In the genomic region with DNA sequence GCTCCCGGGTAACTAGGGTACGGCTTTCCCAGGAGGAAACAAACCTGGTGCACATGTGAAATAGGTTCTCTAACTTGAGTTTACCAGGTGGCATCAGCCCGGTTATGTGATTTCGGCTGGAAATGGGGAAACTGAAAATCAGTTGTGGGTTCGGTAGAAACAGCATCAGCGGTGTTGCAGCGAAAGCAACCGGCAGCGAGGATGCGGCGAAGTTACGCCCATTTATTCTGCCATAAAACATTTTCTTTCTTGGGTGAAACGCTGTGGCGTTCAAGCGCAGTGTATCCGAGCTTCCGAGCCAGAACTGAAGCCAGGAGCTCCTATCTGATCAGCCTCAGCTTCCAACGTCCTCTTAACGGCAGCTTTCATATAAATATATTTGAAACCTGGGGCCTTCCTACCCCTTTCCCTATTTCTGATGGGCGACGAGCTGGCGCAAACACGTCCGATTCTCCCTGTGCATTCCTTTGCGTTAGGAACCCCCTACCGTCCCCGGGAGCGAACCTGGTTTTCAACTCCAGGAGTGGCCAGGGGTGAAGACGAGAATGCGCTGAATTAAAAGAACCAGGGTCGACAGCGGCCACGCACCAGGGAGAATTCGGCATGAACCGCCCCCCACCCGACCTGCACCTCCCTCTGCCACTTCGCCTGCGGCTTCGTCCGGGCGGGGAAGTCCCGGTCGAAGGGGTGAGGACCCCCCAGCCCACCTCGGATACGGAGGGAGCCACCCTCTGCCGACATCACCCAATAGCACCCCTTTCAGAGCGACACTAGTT, we compare ENCODE assay signal across 8 cellular contexts. TPM values are rescaled to one million over a fixed set of nuclear protein-coding genes. Genes with fewer than 3 reads are reported as not detected.
A peak's percentile ranks its signal among the peaks of the same experiment; 100 is the strongest.
DNase-seq lines count a peak whose midpoint lies in the region; ATAC-seq and TF ChIP-seq lines count a peak whose summit lies in the region.

No MANE protein-coding gene starts in this region.

- no peak for TF ChIP-seq POLR2A in erythroblast (IDR thresholded peaks at IDR 0.05; ENCODE audit: low read length)

- CTCF ChIA-PET in activated CD4-positive, alpha-beta memory T cell treated with anti-CD3 and anti-CD28 coated beads for 36 hours (lab: Charles Lee) = interaction anchor here (0.6 to 3.0 kb wide), 4 partner anchors 12 to 522 kb away, joined by 3 to 20 read pairs (median 12); no protein-coding TSS in a partner anchor

- peak overlapping the region; percentile 76 for H3K4me3 Mint-ChIP-seq in activated CD4-positive, alpha-beta memory T cell treated with anti-CD3 and anti-CD28 coated beads for 36 hours
- H3K4me3 Mint-ChIP-seq in neural crest cell = peak overlapping the region; percentile 91

- H3K27ac Mint-ChIP-seq in activated CD4-positive, alpha-beta memory T cell treated with anti-CD3 and anti-CD28 coated beads for 36 hours = no peak overlapping the region
- H3K27ac Mint-ChIP-seq in neural crest cell (ENCODE audit: unreplicated experiment) = no peak overlapping the region

- DNase-seq in AG20443 (ENCODE audit: low spot score) (peak; percentile 39), HS-27A (ENCODE audit: low read depth) (peak; percentile 29), erythroblast (lab: John Stamatoyannopoulos, UW) (peak; percentile 68 to 75), neural crest cell (ENCODE audit: low read depth, low spot score) (no peak), putamen (ENCODE audit: low spot score) (no peak), GF-D8 (lab: John Stamatoyannopoulos, UW) (no peak)
- DNase-seq in activated CD4-positive, alpha-beta memory T cell treated with anti-CD3 and anti-CD28 coated beads for 36 hours = peak; percentile 41

- no peak for ATAC-seq in GM18498 (IDR thresholded peaks at IDR 0.05; ENCODE audit: unreplicated experiment)

- peaks cover 40% of the 10 kb centered on the region for H3K27me3 Mint-ChIP-seq in activated CD4-positive, alpha-beta memory T cell treated with anti-CD3 and anti-CD28 coated beads for 36 hours
- peaks cover 90% of the 10 kb centered on the region for H3K27me3 Mint-ChIP-seq in neural crest cell (ENCODE audit: low read depth)

- POLR2A ChIA-PET in activated CD4-positive, alpha-beta memory T cell treated with anti-CD3 and anti-CD28 coated beads for 36 hours (lab: Charles Lee) = no interaction called here

- intact Hi-C loops in activated CD4-positive, alpha-beta memory T cell treated with anti-CD3 and anti-CD28 coated beads for 36 hours (cut with micrococcal nuclease) = loop anchor here (5.0 kb wide), 2 partner anchors 80 to 300 kb away; no protein-coding TSS in a partner anchor

- peaks cover 20% of the 10 kb centered on the region for H3K4me1 Mint-ChIP-seq in activated CD4-positive, alpha-beta memory T cell treated with anti-CD3 and anti-CD28 coated beads for 36 hours (ENCODE audit: low read depth)
- H3K4me1 Mint-ChIP-seq in neural crest cell = peaks cover 40% of the 10 kb centered on the region

- TF ChIP-seq CTCF in neural crest cell (conservative IDR thresholded peaks at IDR 0.05) = no peak

- no peaks in the 10 kb centered on the region for H3K36me3 Mint-ChIP-seq in activated CD4-positive, alpha-beta memory T cell treated with anti-CD3 and anti-CD28 coated beads for 36 hours
- H3K36me3 Mint-ChIP-seq in neural crest cell (ENCODE audit: low read depth) = no peaks in the 10 kb centered on the region

- H3K9me3 Mint-ChIP-seq in activated CD4-positive, alpha-beta memory T cell treated with anti-CD3 and anti-CD28 coated beads for 36 hours = no peaks in the 10 kb centered on the region
- no peaks in the 10 kb centered on the region for H3K9me3 Mint-ChIP-seq in neural crest cell

RNA-seq across cellular contexts. Expression of a gene that starts 1.6 kb away (rescaled TPM):
- total RNA-seq in activated CD4-positive, alpha-beta memory T cell treated with anti-CD3 and anti-CD28 coated beads for 36 hours = under 1 TPM; 0.24 to 0.39 TPM
- total RNA-seq in neural crest cell = 1.3 TPM in 2 replicates

RNA-seq across cellular contexts. Expression of a gene that starts 34.0 kb away (rescaled TPM):
- total RNA-seq in activated CD4-positive, alpha-beta memory T cell treated with anti-CD3 and anti-CD28 coated beads for 36 hours = 10 to 100 TPM; 13.4 to 13.6 TPM
- total RNA-seq in neural crest cell = 9.5 and 10.6 TPM in 2 replicates

Comparison
In these comparisons a context has a peak if more than half of its experiments do, and no peak if none do; other contexts are left out.
1. DNase-seq: peak in AG20443 (single experiment), HS-27A (single experiment), activated CD4-positive, alpha-beta memory T cell treated with anti-CD3 and anti-CD28 coated beads for 36 hours (single experiment) and erythroblast (2 of 2); none in neural crest cell (single experiment), putamen (single experiment) and GF-D8 (single experiment).